In the genomic region with DNA sequence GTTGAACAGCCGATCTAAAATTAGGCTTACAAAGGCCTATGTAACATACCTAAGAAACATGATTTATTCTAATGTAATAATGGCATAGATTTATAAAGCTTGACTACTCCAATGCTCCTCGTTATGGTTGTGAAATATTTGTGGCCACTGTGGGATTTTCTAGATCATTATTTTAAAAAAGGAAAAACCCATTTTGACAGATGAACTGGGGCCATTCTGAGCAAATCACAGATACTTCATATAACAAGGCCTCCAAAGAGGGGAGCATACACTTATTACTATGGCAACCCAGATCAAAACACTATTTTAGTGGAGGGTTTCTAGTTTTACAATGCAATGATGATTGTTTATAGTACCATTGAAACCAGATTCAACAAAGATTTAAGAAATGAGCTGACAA, we compare ENCODE assay signal across 28 cellular contexts.
"Had no signal": no experiment of that assay in that cellular context is flagged by ENCODE, and none has a peak within 500 bp of the region (broad histone marks: within the 10 kb centered on the region; RNA-seq: fewer than 3 reads in every experiment).

No MANE protein-coding gene starts in this region.

- H3K4me1 Mint-ChIP-seq: endodermal cell had no signal

- H3K27me3 ChIP-seq: esophagus squamous epithelium, gastrocnemius medialis, left lung had no signal

- H3K27ac Mint-ChIP-seq: dendritic cell treated with granulocyte-macrophage colony-stimulating factor and Interleukin-4, amounts not matched to agents 40 ng/mL and 50 ng/mL, for 4 days; effector memory CD8-positive, alpha-beta T cell; endodermal cell; mesothelial cell of epicardium; naive B cell; naive thymus-derived CD8-positive, alpha-beta T cell had no signal

- FAIRE-seq: endometrium, islet of Langerhans, keratinocyte had no signal

- H3K4me1 ChIP-seq: gastrocnemius medialis, heart right ventricle, left lung had no signal

- H3K27me3 Mint-ChIP-seq: effector memory CD8-positive, alpha-beta T cell had no signal

- H3K36me3 ChIP-seq: esophagus squamous epithelium, gastrocnemius medialis, heart right ventricle, left lung, lower lobe of right lung had no signal

- H3K36me3 Mint-ChIP-seq: mesothelial cell of epicardium; naive B cell; naive thymus-derived CD8-positive, alpha-beta T cell had no signal

- ATAC-seq: effector memory CD8-positive, alpha-beta T cell; esophagus mucosa; gastrocnemius medialis; heart right ventricle; left cardiac atrium; left lung; left ventricle myocardium superior; lower lobe of right lung; mucosa of descending colon; naive thymus-derived CD8-positive, alpha-beta T cell had no signal

- H3K9me3 Mint-ChIP-seq: dendritic cell treated with granulocyte-macrophage colony-stimulating factor and Interleukin-4, amounts not matched to agents 40 ng/mL and 50 ng/mL, for 4 days; effector memory CD8-positive, alpha-beta T cell; endodermal cell; mesothelial cell of epicardium; naive thymus-derived CD8-positive, alpha-beta T cell had no signal

- DNase-seq: effector CD8-positive, alpha-beta T cell; effector memory CD8-positive, alpha-beta T cell; endodermal cell; erythroblast; esophagus squamous epithelium; foreskin fibroblast; foreskin melanocyte; gastrocnemius medialis; glutamatergic neuron; head of caudate nucleus; heart right ventricle; hippocampal formation; left cardiac atrium; left lung; left ventricle myocardium superior; lower lobe of right lung; mesenchymal stem cell; mucosa of descending colon; naive B cell; naive thymus-derived CD8-positive, alpha-beta T cell had no signal

- H3K4me3 Mint-ChIP-seq: dendritic cell treated with granulocyte-macrophage colony-stimulating factor and Interleukin-4, amounts not matched to agents 40 ng/mL and 50 ng/mL, for 4 days; effector memory CD8-positive, alpha-beta T cell; endodermal cell; mesothelial cell of epicardium; naive B cell; naive thymus-derived CD8-positive, alpha-beta T cell had no signal

- H3K4me3 ChIP-seq: coronary artery, esophagus squamous epithelium, gastrocnemius medialis, heart right ventricle, left lung, lower lobe of right lung, mucosa of descending colon had no signal

- H3K9me3 ChIP-seq: esophagus squamous epithelium, gastrocnemius medialis, left lung, lower lobe of right lung, mucosa of descending colon had no signal

- H3K27ac ChIP-seq: coronary artery, epithelial cell of prostate, esophagus squamous epithelium, gastrocnemius medialis, heart right ventricle, left lung, lower lobe of right lung had no signal
